ENCODE assay signal across 8 cellular contexts in the genomic region with DNA sequence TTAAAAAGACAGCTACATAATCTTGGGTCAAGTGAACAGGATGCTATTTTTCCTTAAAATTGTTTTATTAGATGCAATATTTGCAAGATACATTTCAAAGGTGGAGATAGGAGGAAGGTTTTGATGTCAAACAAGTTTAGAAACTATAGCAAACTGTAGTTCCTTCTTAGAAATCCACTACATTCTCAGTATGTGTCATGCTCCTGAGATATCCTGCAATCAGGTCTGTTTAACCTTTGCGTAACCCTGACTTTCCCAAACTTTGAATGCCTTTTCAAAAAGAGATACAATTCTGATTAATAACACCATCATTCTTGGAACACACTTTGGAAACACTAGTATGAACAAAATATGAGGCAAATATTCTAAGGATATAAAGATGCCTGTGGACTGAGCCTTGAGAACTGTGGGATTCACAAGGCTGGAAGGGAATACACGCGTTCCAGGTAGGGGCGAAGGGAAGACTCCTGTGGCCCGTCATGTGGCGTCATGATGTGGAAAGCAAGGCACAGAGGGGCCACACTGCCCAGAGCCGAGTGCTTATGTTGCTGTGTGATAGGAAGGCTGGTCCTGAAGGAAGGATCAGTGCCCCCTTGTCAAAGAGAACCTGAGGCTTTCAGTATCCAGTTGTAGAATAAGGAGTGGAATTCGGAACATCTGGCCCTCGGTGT. TPM values are rescaled to one million over a fixed set of nuclear protein-coding genes. Genes with fewer than 3 reads are reported as not detected.
DNase-seq lines count a peak whose midpoint lies in the region; ATAC-seq and TF ChIP-seq lines count a peak whose summit lies in the region.

No MANE protein-coding gene starts in this region.

- H3K27ac ChIP-seq in right cardiac atrium (ENCODE audit: low read length), result peak overlapping the region; percentile 40

- H3K4me3 Mint-ChIP-seq in activated B cell treated with CpG ODN at 0.5 μM for 24 hours, result no peak overlapping the region
- no peak overlapping the region for H3K4me3 Mint-ChIP-seq in stimulated activated naive B cell treated with anti-CD40 and anti-IgM and Interleukin-4, amounts not matched to agents 10 μg/mL and 1 μg/mL and 100 μg/mL, for 72 hours

- no peaks in the 10 kb centered on the region for H3K27me3 ChIP-seq in right cardiac atrium (ENCODE audit: control insufficient read depth, insufficient read depth)

- no peaks in the 10 kb centered on the region for H3K27me3 Mint-ChIP-seq in activated B cell treated with CpG ODN at 0.5 μM for 24 hours
- no peaks in the 10 kb centered on the region for H3K27me3 Mint-ChIP-seq in stimulated activated naive B cell treated with anti-CD40 and anti-IgM and Interleukin-4, amounts not matched to agents 10 μg/mL and 1 μg/mL and 100 μg/mL, for 72 hours

- peak overlapping the region; percentile 66 for H3K27ac Mint-ChIP-seq in activated B cell treated with CpG ODN at 0.5 μM for 24 hours
- peak overlapping the region; percentile 38 for H3K27ac Mint-ChIP-seq in stimulated activated naive B cell treated with anti-CD40 and anti-IgM and Interleukin-4, amounts not matched to agents 10 μg/mL and 1 μg/mL and 100 μg/mL, for 72 hours

- CTCF ChIA-PET in activated B cell treated with CpG ODN at 0.5 μM for 24 hours (lab: Charles Lee), result interaction anchor here (0.8 to 4.4 kb wide), 9 partner anchors 24 to 598 kb away, joined by 3 to 52 read pairs (median 6); no protein-coding TSS in a partner anchor

- H3K4me1 ChIP-seq in right cardiac atrium (ENCODE audit: control insufficient read depth, insufficient read depth, low read length), result peaks cover 10% of the 10 kb centered on the region

- ATAC-seq in HG02798 (IDR thresholded peaks at IDR 0.05; ENCODE audit: poor library complexity, unreplicated experiment), result peak; percentile 8
- ATAC-seq in activated B cell treated with CpG ODN at 0.5 μM for 24 hours (ENCODE audit: low read depth), result peak; percentile 35
- ATAC-seq in right cardiac atrium, result peak; percentile 24 to 34
- ATAC-seq in stimulated activated naive B cell treated with anti-CD40 and anti-IgM and Interleukin-4, amounts not matched to agents 10 μg/mL and 1 μg/mL and 100 μg/mL, for 72 hours (replicated peaks), result peak in 1 of 2 donors; percentile 3
- ATAC-seq in GM21737 (IDR thresholded peaks at IDR 0.05; ENCODE audit: unreplicated experiment), result no peak
- no peak for ATAC-seq in HG02623 (IDR thresholded peaks at IDR 0.05; ENCODE audit: unreplicated experiment)

- H3K9me3 ChIP-seq in right cardiac atrium (ENCODE audit: control insufficient read depth, low read length), result no peaks in the 10 kb centered on the region

- no peaks in the 10 kb centered on the region for H3K36me3 Mint-ChIP-seq in activated B cell treated with CpG ODN at 0.5 μM for 24 hours (ENCODE audit: low read depth)
- no peaks in the 10 kb centered on the region for H3K36me3 Mint-ChIP-seq in stimulated activated naive B cell treated with anti-CD40 and anti-IgM and Interleukin-4, amounts not matched to agents 10 μg/mL and 1 μg/mL and 100 μg/mL, for 72 hours

- peaks cover 20% of the 10 kb centered on the region for H3K4me1 Mint-ChIP-seq in activated B cell treated with CpG ODN at 0.5 μM for 24 hours
- H3K4me1 Mint-ChIP-seq in stimulated activated naive B cell treated with anti-CD40 and anti-IgM and Interleukin-4, amounts not matched to agents 10 μg/mL and 1 μg/mL and 100 μg/mL, for 72 hours, result peaks cover 40 to 67% of the 10 kb centered on the region in 2 donors

- WGBS in right cardiac atrium, result 45% methylated on average over 9 of the region's 9 CpGs

- TF ChIP-seq CTCF in activated B cell treated with CpG ODN at 0.5 μM for 24 hours (IDR thresholded peaks at IDR 0.05), result no peak

- H3K9me3 Mint-ChIP-seq in activated B cell treated with CpG ODN at 0.5 μM for 24 hours, result no peaks in the 10 kb centered on the region
- H3K9me3 Mint-ChIP-seq in stimulated activated naive B cell treated with anti-CD40 and anti-IgM and Interleukin-4, amounts not matched to agents 10 μg/mL and 1 μg/mL and 100 μg/mL, for 72 hours, result peaks cover 0 to under 1% of the 10 kb centered on the region in 2 donors

- intact Hi-C loops in activated B cell treated with CpG ODN at 0.5 μM for 24 hours (cut with micrococcal nuclease), result loop anchor here (1.0 to 5.0 kb wide), 11 partner anchors 10 to 663 kb away; a partner anchor contains a TSS
- intact Hi-C loops in right cardiac atrium (cut with DNase I), result loop anchor here (2.0 to 10.0 kb wide), 7 partner anchors 96 to 594 kb away; no protein-coding TSS in a partner anchor

- H3K4me3 ChIP-seq in right cardiac atrium (ENCODE audit: low read length), result no peak overlapping the region

- no peak for DNase-seq in activated B cell treated with CpG ODN at 0.5 μM for 24 hours
- DNase-seq in right cardiac atrium, result no peak
- no peak for DNase-seq in stimulated activated naive B cell treated with anti-CD40 and anti-IgM and Interleukin-4, amounts not matched to agents 10 μg/mL and 1 μg/mL and 100 μg/mL, for 72 hours
- DNase-seq in hepatic stellate cell (ENCODE audit: low spot score), result no peak
- no peak for DNase-seq in ecto neural progenitor cell (ENCODE audit: low spot score)

- POLR2A ChIA-PET in activated B cell treated with CpG ODN at 0.5 μM for 24 hours (lab: Charles Lee), result interaction anchor here (1.2 to 3.0 kb wide), 5 partner anchors 24 to 585 kb away, joined by 3 to 20 read pairs (median 4); no protein-coding TSS in a partner anchor

RNA-seq across cellular contexts. Expression of a gene that starts 19.6 kb away (rescaled TPM):
- total RNA-seq in activated B cell treated with CpG ODN at 0.5 μM for 24 hours, result 27.0 and 30.4 TPM in 2 replicates
- 10 to 100 TPM; 10.7 to 12.0 (median 11.4) TPM for total RNA-seq in right cardiac atrium
- polyA plus RNA-seq in right cardiac atrium, result 10.8 TPM

Comparison
In these comparisons a context has a peak if more than half of its experiments do, and no peak if none do; other contexts are left out.
1. ATAC-seq: peak in HG02798 (single experiment), activated B cell treated with CpG ODN at 0.5 μM for 24 hours (single experiment) and right cardiac atrium (2 of 2); none in GM21737 (single experiment) and HG02623 (single experiment).